15 cellular contexts compared by ENCODE assay signal in the genomic region with DNA sequence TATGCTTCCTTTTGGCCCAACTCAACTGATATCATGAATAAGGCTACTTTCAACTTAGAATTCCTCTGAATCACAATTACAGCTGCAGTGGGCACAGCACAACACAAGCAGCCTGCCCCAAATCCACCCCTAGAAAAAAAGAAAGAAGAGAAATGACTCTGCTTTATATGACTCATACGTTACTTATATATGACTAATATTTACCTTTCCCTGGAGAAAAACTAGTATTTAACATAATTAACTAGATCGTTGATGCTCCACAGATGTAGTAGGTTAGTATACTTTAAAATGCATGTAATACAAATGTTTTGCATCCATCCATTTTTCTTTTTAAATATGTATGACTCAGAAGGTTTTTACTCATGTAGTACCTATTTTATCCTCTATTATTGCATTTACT.
DNase-seq lines count a peak whose midpoint lies in the region; ATAC-seq, FAIRE-seq and TF ChIP-seq lines count a peak whose summit lies in the region.
"Had no signal": no experiment of that assay in that cellular context is flagged by ENCODE, and none has a peak within 500 bp of the region (broad histone marks: within the 10 kb centered on the region; RNA-seq: fewer than 3 reads in every experiment).

No MANE protein-coding gene starts in this region.

- 50 to 62% (median 60%) methylated on average over 2 of the region's 2 CpGs for WGBS in small intestine, 3 donors

- intact Hi-C loops in Right ventricle myocardium inferior (cut with DNase I): no loop called here

- ATAC-seq in GM18520 (IDR thresholded peaks at IDR 0.05; ENCODE audit: unreplicated experiment) (no peak), Right ventricle myocardium inferior (no peak), GM19395 (IDR thresholded peaks at IDR 0.05; ENCODE audit: unreplicated experiment) (no peak)
- ATAC-seq: effector memory CD8-positive, alpha-beta T cell had no signal

- CTCF ChIA-PET in RWPE1 (lab: Yijun Ruan, JAX): no interaction called here

- no peak for FAIRE-seq in small intestine (lab: Jason Lieb, UNC)

- H3K4me1 ChIP-seq in small intestine (ENCODE audit: control insufficient read depth in 2 of 2, insufficient read depth in 1 of 2, low read depth in 1 of 2, low read length in 1 of 2): no peaks in the 10 kb centered on the region

- H3K9me3 ChIP-seq in small intestine (ENCODE audit: control insufficient read depth, low read depth): no peaks in the 10 kb centered on the region
- H3K9me3 ChIP-seq: SJSA1 had no signal

- H3K4me3 ChIP-seq in fibroblast of the aortic adventitia (ENCODE audit: low read depth, low read length): no peak overlapping the region
- no peak overlapping the region for H3K4me3 ChIP-seq in small intestine (ENCODE audit: low read depth in 1 of 2, low read length in 2 of 2)
- H3K4me3 ChIP-seq: SJSA1 had no signal

- DNase-seq in Caki2 (ENCODE audit: low read depth): peak; percentile 60
- peak; percentile 86 for DNase-seq in HCEC 1CT
- peak; percentile 78 for DNase-seq in RWPE1 (ENCODE audit: low spot score)
- peak; percentile 33 for DNase-seq in fibroblast of the aortic adventitia (ENCODE audit: low read depth)
- DNase-seq in small intestine: no peak
- no peak for DNase-seq in Right ventricle myocardium inferior (ENCODE audit: missing footprints)
- DNase-seq: aorta; effector memory CD8-positive, alpha-beta T cell; hypothalamus; NCI-H187; NCI-H748 treated with DMSO at 0.1 percent for 48 hours; nephron progenitor cell had no signal

- no peak for TF ChIP-seq CTCF in RWPE1 (conservative IDR thresholded peaks at IDR 0.05; ENCODE audit: low read depth)
- no peak for TF ChIP-seq CTCF in fibroblast of the aortic adventitia (IDR thresholded peaks at IDR 0.05; ENCODE audit: insufficient read depth, low read length)

- H3K27me3 ChIP-seq in small intestine (ENCODE audit: control insufficient read depth in 2 of 2, insufficient read depth in 2 of 2, low read length in 2 of 2): no peaks in the 10 kb centered on the region
- H3K27me3 ChIP-seq: SJSA1 had no signal

- no peak overlapping the region for H3K27ac ChIP-seq in RWPE1
- H3K27ac ChIP-seq in small intestine (ENCODE audit: low read depth in 1 of 2, low read length in 1 of 2): no peak overlapping the region
- H3K27ac ChIP-seq: SJSA1 had no signal

- POLR2A ChIA-PET in RWPE1 (lab: Yijun Ruan, JAX; ENCODE audit: low non-redundant PET): interaction anchor here (0.5 kb wide), 1 partner anchor 924 kb away, joined by 3 read pairs; no protein-coding TSS in a partner anchor

- in situ Hi-C loops in Caki2 (cut with HindIII; ENCODE audit: low pct_unique_long_range_greater_than_20kb, low sequenced_read_pairs): no loop called here

- H3K36me3 ChIP-seq in small intestine (ENCODE audit: control insufficient read depth in 2 of 2, insufficient read depth in 2 of 2, low read length in 2 of 2): no peaks in the 10 kb centered on the region
- H3K36me3 ChIP-seq: SJSA1 had no signal

Comparison
In these comparisons a context has a peak if more than half of its experiments do, and no peak if none do; other contexts are left out.
1. DNase-seq: peak in Caki2 (single experiment), HCEC 1CT (single experiment), RWPE1 (single experiment) and fibroblast of the aortic adventitia (single experiment); none in small intestine (single experiment) and Right ventricle myocardium inferior (single experiment).